In genomic region chr17:76962858-76963257, GRCh38 we compare ENCODE assay signal across 1 cellular context.
TF ChIP-seq lines count a peak whose summit lies in the region.

No MANE protein-coding gene starts in this region.

TF ChIP-seq in H1, 55 proteins besides CTCF, POLR2A, EP300 and RAD21:
- TF ChIP-seq CHD2 (IDR thresholded peaks at IDR 0.05; ENCODE audit: low read length) (no peak), CEBPB (IDR thresholded peaks at IDR 0.05; ENCODE audit: low read depth, low read length) (no peak), SAP30 (IDR thresholded peaks at IDR 0.05; ENCODE audit: insufficient read depth, insufficient replicate concordance, low read length) (no peak), RBBP5 (IDR thresholded peaks at IDR 0.05; ENCODE audit: borderline replicate concordance, low read depth, low read length) (no peak), ASH2L (IDR thresholded peaks at IDR 0.05; ENCODE audit: low read length) (no peak), POLR2AphosphoS5 (IDR thresholded peaks at IDR 0.05; ENCODE audit: low read depth, low read length) (no peak), SUZ12 (IDR thresholded peaks at IDR 0.05; ENCODE audit: low read length) (no peak), TAF7 (optimal IDR thresholded peaks at IDR 0.05; ENCODE audit: borderline replicate concordance, low read depth, low read length) (no peak), NRF1 (IDR thresholded peaks at IDR 0.05; ENCODE audit: low read depth, low read length) (no peak), RXRA (IDR thresholded peaks at IDR 0.05; ENCODE audit: insufficient read depth, low read depth, low read length) (no peak), TAF1 (IDR thresholded peaks at IDR 0.05; ENCODE audit: low read depth, low read length) (no peak)
TF ChIP-seq in H1: peak in this region for 0.
